Comparison of ENCODE assay signal across 1 cellular context in the genomic region with DNA sequence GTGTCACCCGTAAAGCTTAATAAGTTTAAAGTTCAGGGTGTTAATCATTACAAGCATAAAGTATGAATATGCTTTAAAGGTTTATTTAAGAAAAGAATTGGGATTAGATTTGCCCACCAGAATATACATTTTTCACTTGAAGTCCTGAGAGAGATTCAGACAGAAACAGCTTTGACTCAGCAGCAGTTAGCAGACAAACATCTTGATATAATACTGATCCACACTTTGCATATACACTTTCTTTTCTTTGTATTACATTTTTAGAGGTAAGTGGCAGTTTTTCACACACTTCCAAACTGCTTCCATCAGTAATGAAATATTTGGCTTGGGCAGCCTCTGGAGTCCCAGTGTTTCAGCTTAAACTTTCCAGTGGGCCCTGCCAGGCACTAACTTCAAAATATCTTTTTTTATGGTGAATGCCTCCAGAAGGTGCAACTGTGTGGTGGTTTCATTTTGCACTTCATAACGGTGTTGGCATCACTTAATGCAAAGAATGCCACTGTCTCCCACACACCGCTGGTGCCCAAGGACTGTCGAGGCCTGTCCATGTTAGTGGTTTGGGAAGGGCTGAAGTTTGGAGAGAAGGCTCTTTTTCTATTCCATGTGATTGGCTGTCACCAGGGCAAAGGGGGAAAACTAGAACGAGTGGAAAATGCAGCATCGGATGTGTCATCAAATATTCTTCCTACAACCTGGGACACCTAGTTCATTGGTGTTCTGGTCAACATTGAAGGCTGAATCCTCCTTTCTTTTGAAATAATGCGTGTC.
TF ChIP-seq lines count a peak whose summit lies in the region.

No MANE protein-coding gene starts in this region.

TF ChIP-seq in liver, 16 proteins besides CTCF, POLR2A, EP300 and RAD21 (continued from another document):
- TF ChIP-seq, protein P1, sequence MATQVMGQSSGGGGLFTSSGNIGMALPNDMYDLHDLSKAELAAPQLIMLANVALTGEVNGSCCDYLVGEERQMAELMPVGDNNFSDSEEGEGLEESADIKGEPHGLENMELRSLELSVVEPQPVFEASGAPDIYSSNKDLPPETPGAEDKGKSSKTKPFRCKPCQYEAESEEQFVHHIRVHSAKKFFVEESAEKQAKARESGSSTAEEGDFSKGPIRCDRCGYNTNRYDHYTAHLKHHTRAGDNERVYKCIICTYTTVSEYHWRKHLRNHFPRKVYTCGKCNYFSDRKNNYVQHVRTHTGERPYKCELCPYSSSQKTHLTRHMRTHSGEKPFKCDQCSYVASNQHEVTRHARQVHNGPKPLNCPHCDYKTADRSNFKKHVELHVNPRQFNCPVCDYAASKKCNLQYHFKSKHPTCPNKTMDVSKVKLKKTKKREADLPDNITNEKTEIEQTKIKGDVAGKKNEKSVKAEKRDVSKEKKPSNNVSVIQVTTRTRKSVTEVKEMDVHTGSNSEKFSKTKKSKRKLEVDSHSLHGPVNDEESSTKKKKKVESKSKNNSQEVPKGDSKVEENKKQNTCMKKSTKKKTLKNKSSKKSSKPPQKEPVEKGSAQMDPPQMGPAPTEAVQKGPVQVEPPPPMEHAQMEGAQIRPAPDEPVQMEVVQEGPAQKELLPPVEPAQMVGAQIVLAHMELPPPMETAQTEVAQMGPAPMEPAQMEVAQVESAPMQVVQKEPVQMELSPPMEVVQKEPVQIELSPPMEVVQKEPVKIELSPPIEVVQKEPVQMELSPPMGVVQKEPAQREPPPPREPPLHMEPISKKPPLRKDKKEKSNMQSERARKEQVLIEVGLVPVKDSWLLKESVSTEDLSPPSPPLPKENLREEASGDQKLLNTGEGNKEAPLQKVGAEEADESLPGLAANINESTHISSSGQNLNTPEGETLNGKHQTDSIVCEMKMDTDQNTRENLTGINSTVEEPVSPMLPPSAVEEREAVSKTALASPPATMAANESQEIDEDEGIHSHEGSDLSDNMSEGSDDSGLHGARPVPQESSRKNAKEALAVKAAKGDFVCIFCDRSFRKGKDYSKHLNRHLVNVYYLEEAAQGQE (IDR thresholded peaks at IDR 0.05) = no peak
- no peak for TF ChIP-seq HNF4G (IDR thresholded peaks at IDR 0.05)
- no peak for TF ChIP-seq JUND (IDR thresholded peaks at IDR 0.05)
